Comparison of ENCODE assay signal across 9 cellular contexts in genomic region chr2:164839914-164840457, GRCh38. TPM values are rescaled to one million over a fixed set of nuclear protein-coding genes. Genes with fewer than 3 reads are reported as not detected.
A peak's percentile ranks its signal among the peaks of the same experiment; 100 is the strongest.
DNase-seq lines count a peak whose midpoint lies in the region; ATAC-seq and TF ChIP-seq lines count a peak whose summit lies in the region.
"Had no signal": no experiment of that assay in that cellular context is flagged by ENCODE, and none has a peak within 500 bp of the region (broad histone marks: within the 10 kb centered on the region; RNA-seq: fewer than 3 reads in every experiment).

No MANE protein-coding gene starts in this region.

- intact Hi-C loops in activated naive CD4-positive, alpha-beta T cell treated with anti-CD3 and anti-CD28 coated beads for 36 hours (cut with micrococcal nuclease): loop anchor here (5.0 kb wide), 3 partner anchors 72 to 103 kb away; no protein-coding TSS in a partner anchor
- intact Hi-C loops in left lung (cut with DNase I): no loop called here

- TF ChIP-seq CTCF in left lung (IDR thresholded peaks at IDR 0.05): no peak
- no peak for TF ChIP-seq CTCF in type B pancreatic cell (conservative IDR thresholded peaks at IDR 0.05)

- H3K4me3 Mint-ChIP-seq in activated naive CD4-positive, alpha-beta T cell treated with anti-CD3 and anti-CD28 coated beads for 36 hours: peak overlapping the region; percentile 59
- H3K4me3 Mint-ChIP-seq in type B pancreatic cell: peak overlapping the region; percentile 94

- H3K36me3 ChIP-seq in left lung: no peaks in the 10 kb centered on the region

- no peaks in the 10 kb centered on the region for H3K36me3 Mint-ChIP-seq in activated naive CD4-positive, alpha-beta T cell treated with anti-CD3 and anti-CD28 coated beads for 36 hours (ENCODE audit: low read depth)
- no peaks in the 10 kb centered on the region for H3K36me3 Mint-ChIP-seq in type B pancreatic cell

- peaks cover 35% of the 10 kb centered on the region for H3K27me3 Mint-ChIP-seq in activated naive CD4-positive, alpha-beta T cell treated with anti-CD3 and anti-CD28 coated beads for 36 hours (ENCODE audit: low read depth)
- H3K27me3 Mint-ChIP-seq in type B pancreatic cell: peaks cover 12% of the 10 kb centered on the region

- peaks cover 5% of the 10 kb centered on the region for H3K4me1 Mint-ChIP-seq in activated naive CD4-positive, alpha-beta T cell treated with anti-CD3 and anti-CD28 coated beads for 36 hours (ENCODE audit: low read depth)
- peaks cover 24% of the 10 kb centered on the region for H3K4me1 Mint-ChIP-seq in type B pancreatic cell (ENCODE audit: unreplicated experiment)

- no peaks in the 10 kb centered on the region for H3K9me3 ChIP-seq in left lung

- H3K9me3 Mint-ChIP-seq in activated naive CD4-positive, alpha-beta T cell treated with anti-CD3 and anti-CD28 coated beads for 36 hours: no peaks in the 10 kb centered on the region
- H3K9me3 Mint-ChIP-seq in type B pancreatic cell: no peaks in the 10 kb centered on the region
- H3K9me3 Mint-ChIP-seq: dendritic cell treated with granulocyte-macrophage colony-stimulating factor and Interleukin-4, amounts not matched to agents 40 ng/mL and 50 ng/mL, for 4 days had no signal

- CTCF ChIA-PET in activated naive CD4-positive, alpha-beta T cell treated with anti-CD3 and anti-CD28 coated beads for 36 hours (lab: Charles Lee): no interaction called here

- peak overlapping the region; percentile 73 to 80 for H3K4me3 ChIP-seq in left lung

- no peak overlapping the region for H3K27ac Mint-ChIP-seq in activated naive CD4-positive, alpha-beta T cell treated with anti-CD3 and anti-CD28 coated beads for 36 hours
- H3K27ac Mint-ChIP-seq in type B pancreatic cell: peak overlapping the region; percentile 95

- ATAC-seq in left lung: peak; percentile 21
- ATAC-seq in HG03342 (IDR thresholded peaks at IDR 0.05; ENCODE audit: unreplicated experiment): no peak
- no peak for ATAC-seq in GM18498 (IDR thresholded peaks at IDR 0.05; ENCODE audit: unreplicated experiment)

- peaks cover 7 to 35% of the 10 kb centered on the region in 2 donors for H3K4me1 ChIP-seq in left lung

- peaks cover 0 to 16% of the 10 kb centered on the region in 2 donors for H3K27me3 ChIP-seq in left lung

- no peak for DNase-seq in activated naive CD4-positive, alpha-beta T cell treated with anti-CD3 and anti-CD28 coated beads for 36 hours
- DNase-seq in activated naive CD4-positive, alpha-beta T cell (lab: John Stamatoyannopoulos, UW): no peak
- DNase-seq in amniotic epithelial cell (ENCODE audit: low read depth): peak; percentile 63
- DNase-seq in left lung: no peak
- DNase-seq in type B pancreatic cell (ENCODE audit: extremely low spot score, unreplicated experiment): no peak
- DNase-seq in cerebellar nuclear complex (lab: John Stamatoyannopoulos, UW): no peak

- H3K27ac ChIP-seq in left lung: peak overlapping the region; percentile 89 to 99

RNA-seq across cellular contexts. Expression of gene COBLL1, which starts 1.6 kb away (rescaled TPM):
- not detected for total RNA-seq in activated naive CD4-positive, alpha-beta T cell treated with anti-CD3 and anti-CD28 coated beads for 36 hours
- total RNA-seq in left lung: 10 to 100 TPM; 65.0 to 74.8 TPM
- 28.2 and 32.1 TPM in 2 replicates for total RNA-seq in type B pancreatic cell (ENCODE audit: low replicate concordance)

Comparison
In these comparisons a context has a peak if more than half of its experiments do, and no peak if none do; other contexts are left out.
1. RNA of gene COBLL1, which starts 1.6 kb away (total RNA-seq): 65.0 to 74.8 TPM in left lung and 28.2 to 32.1 TPM in type B pancreatic cell; not detected in activated naive CD4-positive, alpha-beta T cell treated with anti-CD3 and anti-CD28 coated beads for 36 hours; every median in the first group is over 10 times any median in the second.